8 cellular contexts compared by ENCODE assay signal in genomic region chr3:7205535-7206331, GRCh38.
DNase-seq lines count a peak whose midpoint lies in the region; ATAC-seq lines count a peak whose summit lies in the region.

No MANE protein-coding gene starts in this region.

- H3K27ac Mint-ChIP-seq in activated T-helper 17 cell treated with anti-CD3 and anti-CD28 coated beads, Interleukin-2, amount 50 U/mL, for 72 hours, result no peak overlapping the region

- H3K36me3 Mint-ChIP-seq in activated T-helper 17 cell treated with anti-CD3 and anti-CD28 coated beads, Interleukin-2, amount 50 U/mL, for 72 hours (ENCODE audit: low read depth), result no peaks in the 10 kb centered on the region

- peaks cover 6% of the 10 kb centered on the region for H3K4me1 Mint-ChIP-seq in activated T-helper 17 cell treated with anti-CD3 and anti-CD28 coated beads, Interleukin-2, amount 50 U/mL, for 72 hours

- peak; percentile 42 for DNase-seq in pons (ENCODE audit: low spot score)
- DNase-seq in NCI-H446 (lab: John Stamatoyannopoulos, UW), result no peak
- no peak for DNase-seq in GM19238 (ENCODE audit: insufficient read length, low spot score)
- no peak for DNase-seq in NCI-H128 (lab: John Stamatoyannopoulos, UW; ENCODE audit: unreplicated experiment)
- no peak for DNase-seq in 8988T

- peak overlapping the region; percentile 44 for H3K4me3 Mint-ChIP-seq in activated T-helper 17 cell treated with anti-CD3 and anti-CD28 coated beads, Interleukin-2, amount 50 U/mL, for 72 hours

- ATAC-seq in GM19023 (IDR thresholded peaks at IDR 0.05; ENCODE audit: unreplicated experiment) (peak; percentile 58), HG02852 (IDR thresholded peaks at IDR 0.05; ENCODE audit: unreplicated experiment) (peak; percentile 60)
- ATAC-seq in activated T-helper 17 cell treated with anti-CD3 and anti-CD28 coated beads, Interleukin-2, amount 50 U/mL, for 72 hours (replicated peaks), result peak; percentile 60

- H3K9me3 Mint-ChIP-seq in activated T-helper 17 cell treated with anti-CD3 and anti-CD28 coated beads, Interleukin-2, amount 50 U/mL, for 72 hours, result peaks cover 8% of the 10 kb centered on the region

- no peaks in the 10 kb centered on the region for H3K27me3 Mint-ChIP-seq in activated T-helper 17 cell treated with anti-CD3 and anti-CD28 coated beads, Interleukin-2, amount 50 U/mL, for 72 hours
